25 cellular contexts compared by ENCODE assay signal in the genomic region with DNA sequence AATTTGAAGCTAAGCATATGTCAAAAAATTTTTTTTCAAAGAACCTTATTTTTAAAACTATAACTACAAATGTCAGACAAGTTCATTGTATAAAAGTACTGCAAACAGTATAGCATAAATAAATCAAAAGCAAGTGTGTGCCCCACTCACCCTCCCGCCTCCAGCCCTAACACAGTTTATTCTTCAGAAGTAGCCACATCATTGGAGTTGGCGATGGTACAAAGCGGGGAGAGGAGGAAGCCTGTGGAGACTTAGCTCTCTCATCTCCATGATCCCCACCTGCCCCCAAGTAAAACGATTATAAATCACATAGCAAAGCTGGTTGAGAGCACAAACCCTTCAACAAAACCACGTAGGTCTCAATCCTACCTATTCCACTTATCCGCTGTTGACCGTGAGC. TPM values are rescaled to one million over a fixed set of nuclear protein-coding genes. Genes with fewer than 3 reads are reported as not detected.
DNase-seq lines count a peak whose midpoint lies in the region; ATAC-seq and TF ChIP-seq lines count a peak whose summit lies in the region.
"Had no signal": no experiment of that assay in that cellular context is flagged by ENCODE, and none has a peak within 500 bp of the region (broad histone marks: within the 10 kb centered on the region; RNA-seq: fewer than 3 reads in every experiment).

No MANE protein-coding gene starts in this region.

- peaks cover 6 to 47% of the 10 kb centered on the region in 2 experiments; a peak in 3 of 4 replicates for H3K79me1 ChIP-seq in IMR-90 (ENCODE audit: low read depth in 1 of 2, low read length in 2 of 2)
- peaks cover 10% of the 10 kb centered on the region for H3K79me1 ChIP-seq in mesenchymal stem cell (replicated peaks; ENCODE audit: low read length, poor library complexity, severe bottlenecking)

- TF ChIP-seq RAD21 in IMR-90 (IDR thresholded peaks at IDR 0.05; ENCODE audit: low read length) = no peak

- H3K27ac ChIP-seq in IMR-90 (ENCODE audit: insufficient read depth, low read length) = no peak overlapping the region
- peak overlapping the region; percentile 98 for H3K27ac ChIP-seq in OCI-LY1 (ENCODE audit: low read depth, low read length, poor library complexity, severe bottlenecking)
- peak overlapping the region; percentile 75 for H3K27ac ChIP-seq in mesenchymal stem cell (ENCODE audit: low read length, poor library complexity, severe bottlenecking)
- H3K27ac ChIP-seq: Peyer's patch had no signal

- H3K9me2 ChIP-seq in OCI-LY1 (ENCODE audit: low read depth, low read length) = no peaks in the 10 kb centered on the region
- H3K9me2 ChIP-seq: SK-N-SH had no signal

- POLR2A ChIA-PET in IMR-90 (lab: Charles Lee; ENCODE audit: unreplicated experiment) = no interaction called here

- no TSS peak for BruUV-seq in IMR-90 (replicated peaks; lab: Mats Ljungman, UMichigan)

- ATAC-seq in IMR-90 (ENCODE audit: low read depth) (peak; percentile 38; the same call in 1 of the 2 replicates), HG02571 (IDR thresholded peaks at IDR 0.05; ENCODE audit: unreplicated experiment) (no peak), HG03108 (IDR thresholded peaks at IDR 0.05; ENCODE audit: unreplicated experiment) (no peak), GM19467 (IDR thresholded peaks at IDR 0.05; ENCODE audit: unreplicated experiment) (no peak)
- ATAC-seq: CD8-positive, alpha-beta T cell; K562 had no signal

- CTCF ChIA-PET in IMR-90 (lab: Yijun Ruan, JAX) = interaction anchor here (0.6 kb wide), 2 partner anchors 11 to 562 kb away, joined by 3 to 5 read pairs; no protein-coding TSS in a partner anchor

- intact Hi-C loops in IMR-90 (cut with micrococcal nuclease) = no loop called here

- H3K56ac ChIP-seq in IMR-90 (ENCODE audit: extremely low read depth, insufficient read depth, low read length) = no peak overlapping the region; the same call in 1 of the 2 replicates

- peak overlapping the region; percentile 81; the same call in 1 of the 2 replicates for H2BK20ac ChIP-seq in IMR-90 (ENCODE audit: low read depth, low read length)

- TF ChIP-seq POLR2A in IMR-90 (IDR thresholded peaks at IDR 0.05; ENCODE audit: low read depth, low read length) = no peak

- H2BK120ac ChIP-seq in IMR-90 (ENCODE audit: low read depth, low read length) = peak overlapping the region; percentile 47; the same call in 1 of the 2 replicates
- H2BK120ac ChIP-seq in mesenchymal stem cell (ENCODE audit: low read depth, low read length) = no peak overlapping the region

- DNase-seq in IMR-90 (peak; percentile 51), mesenchymal stem cell (no peak), DMS153 (lab: John Stamatoyannopoulos, UW) (no peak)
- DNase-seq: C1 segment of cervical spinal cord; Caco-2; CD8-positive, alpha-beta T cell; DMS79; GM23248; H9; NCI-H1048; NCI-H1417; NCI-H1694; NCI-H2029 treated with DMSO at 0.1 percent for 48 hours; NCI-H446 treated with DMSO at 0.1 percent for 48 hours; NCI-H526; OCI-M1; Peyer's patch; SIG-M5; SK-N-SH; SW 1271 had no signal

- H3K4me1 ChIP-seq in IMR-90 (ENCODE audit: control insufficient read depth, insufficient read depth, low read length) = peaks cover 12% of the 10 kb centered on the region
- peaks cover 88% of the 10 kb centered on the region for H3K4me1 ChIP-seq in OCI-LY1 (ENCODE audit: insufficient read depth, low read length, severe bottlenecking)
- H3K4me1 ChIP-seq in mesenchymal stem cell (ENCODE audit: control insufficient read depth, insufficient read depth, low read depth, low read length) = peaks cover 16% of the 10 kb centered on the region
- H3K4me1 ChIP-seq: Peyer's patch had no signal

- H3K18ac ChIP-seq in IMR-90 (ENCODE audit: low read depth, low read length) = no peak overlapping the region
- no peak overlapping the region for H3K18ac ChIP-seq in mesenchymal stem cell (ENCODE audit: low read depth in 1 of 2, low read length in 2 of 2)

- H4K5ac ChIP-seq in IMR-90 (ENCODE audit: low read depth, low read length) = no peak overlapping the region

- peak overlapping the region; percentile 82 for H2AK9ac ChIP-seq in IMR-90 (replicated peaks; ENCODE audit: low read depth, low read length, poor library complexity)

- H3K4ac ChIP-seq in IMR-90 (ENCODE audit: low read depth, low read length) = peak overlapping the region; percentile 68
- H3K4ac ChIP-seq in mesenchymal stem cell (ENCODE audit: low read depth in 1 of 2, low read length in 2 of 2) = no peak overlapping the region

- H3K9me3 ChIP-seq in IMR-90 (ENCODE audit: control insufficient read depth, insufficient read depth, low read length) = no peaks in the 10 kb centered on the region
- no peaks in the 10 kb centered on the region for H3K9me3 ChIP-seq in OCI-LY1 (ENCODE audit: low read length)
- H3K9me3 ChIP-seq in mesenchymal stem cell (ENCODE audit: control insufficient read depth, low read length) = no peaks in the 10 kb centered on the region
- H3K9me3 ChIP-seq: Caco-2, Peyer's patch, SK-N-SH had no signal

- H4K20me1 ChIP-seq in IMR-90 (ENCODE audit: insufficient read depth, low read length) (no peaks in the 10 kb centered on the region), OCI-LY1 (ENCODE audit: insufficient read depth, low read length) (no peaks in the 10 kb centered on the region)

- H2BK12ac ChIP-seq in mesenchymal stem cell (ENCODE audit: low read length in 2 of 2) = peak overlapping the region in 1 of 2 experiments; percentile 24

- H3K36me3 ChIP-seq in IMR-90 (ENCODE audit: control insufficient read depth, insufficient read depth, low read length) (no peaks in the 10 kb centered on the region), OCI-LY1 (ENCODE audit: insufficient read depth, low read length) (peaks cover 36% of the 10 kb centered on the region), mesenchymal stem cell (ENCODE audit: control insufficient read depth in 1 of 2, insufficient read depth in 2 of 2, low read depth in 1 of 2, low read length in 2 of 2) (peaks cover 0 to 7% of the 10 kb centered on the region in 2 experiments)
- H3K36me3 ChIP-seq: Peyer's patch had no signal

- 67% methylated on average over 2 of the region's 7 CpGs; no CpG with 5 or more reads in 1 of the 2 experiments for WGBS in IMR-90 (ENCODE audit: extremely low coverage in 2 of 2, insufficient read length in 1 of 2), 2 experiments
- WGBS in mesenchymal stem cell = 93% methylated on average over 7 of the region's 7 CpGs

- H2AK5ac ChIP-seq in IMR-90 (ENCODE audit: low read depth, low read length) = peak overlapping the region; percentile 84; the same call in 1 of the 2 replicates
- peak overlapping the region; percentile 99 for H2AK5ac ChIP-seq in mesenchymal stem cell (ENCODE audit: low read length, severe bottlenecking)

- H3K9ac ChIP-seq in IMR-90 (ENCODE audit: low read depth, low read length) (no peak overlapping the region), OCI-LY1 (ENCODE audit: low read length) (no peak overlapping the region), mesenchymal stem cell (ENCODE audit: low read length) (no peak overlapping the region)
- H3K9ac ChIP-seq: GM23248 had no signal

- H3F3A ChIP-seq in OCI-LY1 (ENCODE audit: insufficient read depth, low read length) = no peaks in the 10 kb centered on the region

- peaks cover 83% of the 10 kb centered on the region for H3K79me2 ChIP-seq in OCI-LY1 (ENCODE audit: insufficient read depth, low read length)

- H2BK5ac ChIP-seq in IMR-90 (ENCODE audit: low read depth, low read length, poor library complexity, severe bottlenecking) (peak overlapping the region; percentile 37), mesenchymal stem cell (ENCODE audit: low read depth, low read length, poor library complexity, severe bottlenecking) (no peak overlapping the region)

- H3K27me3 ChIP-seq in IMR-90 (ENCODE audit: control insufficient read depth, insufficient read depth, low read length) (no peaks in the 10 kb centered on the region), OCI-LY1 (ENCODE audit: insufficient read depth, low read length) (no peaks in the 10 kb centered on the region), mesenchymal stem cell (ENCODE audit: control insufficient read depth in 1 of 2, insufficient read depth in 1 of 2, low read length in 2 of 2) (no peaks in the 10 kb centered on the region)
- H3K27me3 ChIP-seq: Peyer's patch had no signal

- H2BK15ac ChIP-seq in IMR-90 (ENCODE audit: low read depth, low read length) (peak overlapping the region; percentile 85; the same call in 1 of the 3 replicates), mesenchymal stem cell (ENCODE audit: low read depth, poor library complexity, severe bottlenecking) (no peak overlapping the region)

- peak overlapping the region; percentile 42; the same call in 1 of the 2 replicates for H3K23ac ChIP-seq in IMR-90 (ENCODE audit: low read depth, low read length)
- H3K23ac ChIP-seq in mesenchymal stem cell (ENCODE audit: low read length in 2 of 2) = no peak overlapping the region

- peak overlapping the region; percentile 67 for H2AFZ ChIP-seq in IMR-90 (replicated peaks; ENCODE audit: low read length, poor library complexity)
- H2AFZ ChIP-seq in OCI-LY1 (ENCODE audit: low read length) = no peak overlapping the region
- H2AFZ ChIP-seq in mesenchymal stem cell (ENCODE audit: low read depth, low read length) = no peak overlapping the region

- dilution Hi-C loops in IMR-90 (cut with HindIII; ENCODE audit: low sequenced_read_pairs, unreplicated experiment) = no loop called here

- H3K4me2 ChIP-seq in IMR-90 (ENCODE audit: low read depth, low read length) (no peak overlapping the region), OCI-LY1 (ENCODE audit: low read length) (no peak overlapping the region), mesenchymal stem cell (ENCODE audit: low read length, poor library complexity, severe bottlenecking) (no peak overlapping the region)

- in situ Hi-C loops in IMR-90 (cut with MboI; ENCODE audit: low sequenced_read_pairs) = no loop called here

- H3K14ac ChIP-seq in IMR-90 (replicated peaks; ENCODE audit: low read depth, low read length) = peak overlapping the region; percentile 76; the same call in 1 of the 2 replicates
- H3K14ac ChIP-seq in mesenchymal stem cell (ENCODE audit: low read length in 2 of 2) = no peak overlapping the region

- H4K91ac ChIP-seq in IMR-90 (ENCODE audit: insufficient read depth, low read depth, low read length) = peak overlapping the region; percentile 66; the same call in 1 of the 2 replicates
- no peak overlapping the region for H4K91ac ChIP-seq in mesenchymal stem cell (ENCODE audit: low read length)

- H4K8ac ChIP-seq in IMR-90 (ENCODE audit: low read depth in 2 of 2, low read length in 2 of 2) = peak overlapping the region; percentile 27 to 57; a peak in 2 of 4 replicates
- no peak overlapping the region for H4K8ac ChIP-seq in mesenchymal stem cell (ENCODE audit: low read length)

- no peak for TF ChIP-seq CTCF in IMR-90 (conservative IDR thresholded peaks at IDR 0.05; ENCODE audit: low read depth, low read length)
- no peak for TF ChIP-seq CTCF in OCI-LY1 (IDR thresholded peaks at IDR 0.05; ENCODE audit: low read length)

- H3K9me1 ChIP-seq in IMR-90 (ENCODE audit: insufficient read depth, low read length) = peaks cover 10% of the 10 kb centered on the region

- H3K4me3 ChIP-seq in IMR-90 (ENCODE audit: insufficient read depth, low read depth, low read length) (no peak overlapping the region), OCI-LY1 (ENCODE audit: low read depth, low read length, poor library complexity, severe bottlenecking) (no peak overlapping the region), mesenchymal stem cell (ENCODE audit: insufficient read depth in 1 of 2, low read depth in 1 of 2, low read length in 2 of 2) (no peak overlapping the region)
- H3K4me3 ChIP-seq: GM23248, K562, Peyer's patch had no signal

RNA-seq across cellular contexts. Expression of a gene that starts 33.6 kb away (rescaled TPM):
- total RNA-seq in IMR-90 (2012; rRNA removed) = 128 and 132 TPM in 2 replicates
- polyA plus RNA-seq in IMR-90 (2012; rRNA removed) = 37.0 and 43.3 TPM in 2 replicates
- polyA plus RNA-seq in IMR-90 (2012; cell fraction: cytosol; rRNA removed) = 9.9 and 20.0 TPM in 2 replicates
- polyA plus RNA-seq in IMR-90 (2012; cell fraction: nucleus; rRNA removed; ENCODE audit: low replicate concordance) = 21.2 and 46.2 TPM in 2 replicates
- 34.2 TPM for polyA plus RNA-seq in mesenchymal stem cell (2013, experiment 1 of 2)
- 34.5 TPM for polyA plus RNA-seq in mesenchymal stem cell (2013, experiment 2 of 2)
